Comparison of ENCODE assay signal across 1 cellular context in the genomic region with DNA sequence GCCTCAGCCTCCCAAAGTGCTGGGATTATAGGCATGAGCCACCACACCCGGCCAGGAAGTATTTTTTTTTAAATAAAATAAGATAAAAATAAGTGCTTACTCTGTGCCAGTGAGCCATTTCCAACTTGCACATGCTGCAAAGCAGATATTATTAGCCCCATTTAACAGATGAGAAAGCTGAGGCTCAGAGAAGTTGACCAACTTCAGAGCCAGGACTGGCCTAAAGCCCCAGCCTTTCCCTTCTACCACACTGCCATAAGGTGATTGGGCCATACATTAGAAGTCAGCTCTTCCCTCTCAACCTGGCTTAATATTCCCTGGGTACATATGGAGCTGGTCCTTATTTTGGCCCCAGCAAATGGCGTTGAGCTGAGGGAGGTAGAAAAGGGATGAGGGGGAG.
A peak's percentile ranks its signal among the peaks of the same experiment; 100 is the strongest.
TF ChIP-seq lines count a peak whose summit lies in the region.

No MANE protein-coding gene starts in this region.

TF ChIP-seq in HepG2, 621 proteins besides CTCF, POLR2A, EP300 and RAD21:
- TF ChIP-seq ZNF629 (CRISPR knock-in tag; conservative IDR thresholded peaks at IDR 0.05): peak; percentile 63
- no peak for TF ChIP-seq KLF16 (CRISPR knock-in tag; IDR thresholded peaks at IDR 0.05)
- no peak for TF ChIP-seq TBP (CRISPR knock-in tag; IDR thresholded peaks at IDR 0.05)
- no peak for TF ChIP-seq GABPB1 (CRISPR knock-in tag; IDR thresholded peaks at IDR 0.05)
